ENCODE assay signal across 12 cellular contexts in genomic region chr1:168365719-168366474, GRCh38.
DNase-seq lines count a peak whose midpoint lies in the region; ATAC-seq, FAIRE-seq and TF ChIP-seq lines count a peak whose summit lies in the region.
"Had no signal": no experiment of that assay in that cellular context is flagged by ENCODE, and none has a peak within 500 bp of the region (broad histone marks: within the 10 kb centered on the region; RNA-seq: fewer than 3 reads in every experiment).

No MANE protein-coding gene starts in this region.

- peak; percentile 90 for FAIRE-seq in islet of Langerhans (lab: Jason Lieb, UNC)
- FAIRE-seq: keratinocyte had no signal

- peaks cover 6% of the 10 kb centered on the region for H3K36me3 Mint-ChIP-seq in stimulated activated effector memory CD8-positive, alpha-beta T cell treated with anti-CD3 and anti-CD28 coated beads, Interleukin-12 subunit alpha, Interleukin-12 subunit beta, amount 100 ng/mL, for 72 hours

- no peaks in the 10 kb centered on the region for H3K9me3 ChIP-seq in BE2C
- H3K9me3 ChIP-seq: upper lobe of right lung had no signal

- TF ChIP-seq CTCF in BE2C (IDR thresholded peaks at IDR 0.05; ENCODE audit: low read depth, low read length), result peak; percentile 51
- peak; percentile 18 for TF ChIP-seq CTCF in GM12865 (IDR thresholded peaks at IDR 0.05; ENCODE audit: insufficient read depth, low read depth, low read length, missing control alignments)

- no peaks in the 10 kb centered on the region for H3K4me1 ChIP-seq in BE2C
- H3K4me1 ChIP-seq: upper lobe of right lung had no signal

- no peaks in the 10 kb centered on the region for H3K36me3 ChIP-seq in BE2C
- H3K36me3 ChIP-seq: upper lobe of right lung had no signal

- no peak overlapping the region for H3K27ac Mint-ChIP-seq in stimulated activated effector memory CD8-positive, alpha-beta T cell treated with anti-CD3 and anti-CD28 coated beads, Interleukin-12 subunit alpha, Interleukin-12 subunit beta, amount 100 ng/mL, for 72 hours

- ATAC-seq in stimulated activated effector memory CD8-positive, alpha-beta T cell treated with anti-CD3 and anti-CD28 coated beads, Interleukin-12 subunit alpha, Interleukin-12 subunit beta, amount 100 ng/mL, for 72 hours, result no peak
- no peak for ATAC-seq in HG02610 (IDR thresholded peaks at IDR 0.05; ENCODE audit: unreplicated experiment)
- ATAC-seq: upper lobe of right lung had no signal

- no peaks in the 10 kb centered on the region for H3K27me3 ChIP-seq in BE2C
- H3K27me3 ChIP-seq: upper lobe of right lung had no signal

- H3K4me1 Mint-ChIP-seq in stimulated activated effector memory CD8-positive, alpha-beta T cell treated with anti-CD3 and anti-CD28 coated beads, Interleukin-12 subunit alpha, Interleukin-12 subunit beta, amount 100 ng/mL, for 72 hours, result peaks cover 37% of the 10 kb centered on the region

- H3K9me3 Mint-ChIP-seq in stimulated activated effector memory CD8-positive, alpha-beta T cell treated with anti-CD3 and anti-CD28 coated beads, Interleukin-12 subunit alpha, Interleukin-12 subunit beta, amount 100 ng/mL, for 72 hours, result peaks cover 2% of the 10 kb centered on the region

- no peak overlapping the region for H3K4me3 ChIP-seq in BE2C (ENCODE audit: low read depth, low read length)
- no peak overlapping the region for H3K4me3 ChIP-seq in GM12865 (ENCODE audit: low read depth, low read length)
- H3K4me3 ChIP-seq: upper lobe of right lung had no signal

- DNase-seq in BE2C, result peak; percentile 10
- DNase-seq in GM12865 (ENCODE audit: low read depth), result peak; percentile 38
- DNase-seq in RPMI8226, result peak; percentile 82
- no peak for DNase-seq in activated T-cell treated with anti-CD3 and anti-CD28 coated beads for 4 hours
- DNase-seq in hypothalamus (lab: John Stamatoyannopoulos, UW), result no peak
- DNase-seq in stimulated activated effector memory CD8-positive, alpha-beta T cell treated with anti-CD3 and anti-CD28 coated beads, Interleukin-12 subunit alpha, Interleukin-12 subunit beta, amount 100 ng/mL, for 72 hours (ENCODE audit: low spot score in 2 of 2), result no peak
- DNase-seq: activated CD8-positive, alpha-beta memory T cell treated with anti-CD3 and anti-CD28 coated beads for 24 hours; NCI-H146; upper lobe of right lung had no signal

- H3K4me3 Mint-ChIP-seq in stimulated activated effector memory CD8-positive, alpha-beta T cell treated with anti-CD3 and anti-CD28 coated beads, Interleukin-12 subunit alpha, Interleukin-12 subunit beta, amount 100 ng/mL, for 72 hours, result no peak overlapping the region

Comparison
In these comparisons a context has a peak if more than half of its experiments do, and no peak if none do; other contexts are left out.
1. DNase-seq: peak in BE2C (single experiment), GM12865 (single experiment) and RPMI8226 (single experiment); none in activated T-cell treated with anti-CD3 and anti-CD28 coated beads for 4 hours (single experiment), hypothalamus (0 of 51) and stimulated activated effector memory CD8-positive, alpha-beta T cell treated with anti-CD3 and anti-CD28 coated beads, Interleukin-12 subunit alpha, Interleukin-12 subunit beta, amount 100 ng/mL, for 72 hours (0 of 2).